ENCODE assay signal across 1 cellular context in genomic region chrX:39730671-39731389, GRCh38.
TF ChIP-seq lines count a peak whose summit lies in the region.

No MANE protein-coding gene starts in this region.

TF ChIP-seq in A549, 52 proteins besides CTCF, POLR2A, EP300 and RAD21 (continued from another document):
- TF ChIP-seq, protein P1, sequence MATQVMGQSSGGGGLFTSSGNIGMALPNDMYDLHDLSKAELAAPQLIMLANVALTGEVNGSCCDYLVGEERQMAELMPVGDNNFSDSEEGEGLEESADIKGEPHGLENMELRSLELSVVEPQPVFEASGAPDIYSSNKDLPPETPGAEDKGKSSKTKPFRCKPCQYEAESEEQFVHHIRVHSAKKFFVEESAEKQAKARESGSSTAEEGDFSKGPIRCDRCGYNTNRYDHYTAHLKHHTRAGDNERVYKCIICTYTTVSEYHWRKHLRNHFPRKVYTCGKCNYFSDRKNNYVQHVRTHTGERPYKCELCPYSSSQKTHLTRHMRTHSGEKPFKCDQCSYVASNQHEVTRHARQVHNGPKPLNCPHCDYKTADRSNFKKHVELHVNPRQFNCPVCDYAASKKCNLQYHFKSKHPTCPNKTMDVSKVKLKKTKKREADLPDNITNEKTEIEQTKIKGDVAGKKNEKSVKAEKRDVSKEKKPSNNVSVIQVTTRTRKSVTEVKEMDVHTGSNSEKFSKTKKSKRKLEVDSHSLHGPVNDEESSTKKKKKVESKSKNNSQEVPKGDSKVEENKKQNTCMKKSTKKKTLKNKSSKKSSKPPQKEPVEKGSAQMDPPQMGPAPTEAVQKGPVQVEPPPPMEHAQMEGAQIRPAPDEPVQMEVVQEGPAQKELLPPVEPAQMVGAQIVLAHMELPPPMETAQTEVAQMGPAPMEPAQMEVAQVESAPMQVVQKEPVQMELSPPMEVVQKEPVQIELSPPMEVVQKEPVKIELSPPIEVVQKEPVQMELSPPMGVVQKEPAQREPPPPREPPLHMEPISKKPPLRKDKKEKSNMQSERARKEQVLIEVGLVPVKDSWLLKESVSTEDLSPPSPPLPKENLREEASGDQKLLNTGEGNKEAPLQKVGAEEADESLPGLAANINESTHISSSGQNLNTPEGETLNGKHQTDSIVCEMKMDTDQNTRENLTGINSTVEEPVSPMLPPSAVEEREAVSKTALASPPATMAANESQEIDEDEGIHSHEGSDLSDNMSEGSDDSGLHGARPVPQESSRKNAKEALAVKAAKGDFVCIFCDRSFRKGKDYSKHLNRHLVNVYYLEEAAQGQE (IDR thresholded peaks at IDR 0.05), result no peak
